Comparison of ENCODE assay signal across 22 cellular contexts in genomic region chr18:36377626-36378025, GRCh38.
"Had no signal": no experiment of that assay in that cellular context is flagged by ENCODE, and none has a peak within 500 bp of the region (broad histone marks: within the 10 kb centered on the region; RNA-seq: fewer than 3 reads in every experiment).

No MANE protein-coding gene starts in this region.

- H3K27me3 ChIP-seq: adrenal gland, esophagus squamous epithelium, gastrocnemius medialis, sigmoid colon had no signal

- H3K27ac Mint-ChIP-seq: activated naive CD8-positive, alpha-beta T cell; activated T-helper 2 cell treated with anti-CD3 and anti-CD28 coated beads, Interferon-gamma antibody, Interleukin-2, Interleukin-4, amounts not matched to agents 10 μg/mL and 5 μg/mL and 100 μg/mL, durations not matched to agents 14 hours and 24 hours and 36 hours; endodermal cell; memory B cell; stimulated activated naive B cell treated with anti-CD40 and anti-IgM and Interleukin-4, amounts not matched to agents 10 μg/mL and 1 μg/mL and 100 μg/mL, for 72 hours; T-helper 17 cell had no signal

- H3K4me3 ChIP-seq: adrenal gland, esophagus squamous epithelium, gastrocnemius medialis, sigmoid colon, smooth muscle cell had no signal

- H3K4me1 ChIP-seq: esophagus squamous epithelium, sigmoid colon had no signal

- H3K27ac ChIP-seq: adrenal gland, esophagus squamous epithelium, gastrocnemius medialis, sigmoid colon had no signal

- H3K36me3 Mint-ChIP-seq: activated naive CD8-positive, alpha-beta T cell; memory B cell; stimulated activated naive B cell treated with anti-CD40 and anti-IgM and Interleukin-4, amounts not matched to agents 10 μg/mL and 1 μg/mL and 100 μg/mL, for 72 hours had no signal

- H3K4me3 Mint-ChIP-seq: activated naive CD8-positive, alpha-beta T cell; activated T-cell treated with anti-CD3 and anti-CD28 coated beads, Interleukin-2, amount 50 U/mL, for 4 hours; endodermal cell; memory B cell; stimulated activated naive B cell treated with anti-CD40 and anti-IgM and Interleukin-4, amounts not matched to agents 10 μg/mL and 1 μg/mL and 100 μg/mL, for 72 hours; T-helper 17 cell had no signal

- H3K9me3 ChIP-seq: adrenal gland, esophagus squamous epithelium, gastrocnemius medialis, sigmoid colon had no signal

- H3K4me1 Mint-ChIP-seq: memory B cell; stimulated activated naive B cell treated with anti-CD40 and anti-IgM and Interleukin-4, amounts not matched to agents 10 μg/mL and 1 μg/mL and 100 μg/mL, for 72 hours had no signal

- H3K9me3 Mint-ChIP-seq: activated T-cell treated with anti-CD3 and anti-CD28 coated beads, Interleukin-2, amount 50 U/mL, for 4 hours; activated T-helper 2 cell treated with anti-CD3 and anti-CD28 coated beads, Interferon-gamma antibody, Interleukin-2, Interleukin-4, amounts not matched to agents 10 μg/mL and 5 μg/mL and 100 μg/mL, durations not matched to agents 14 hours and 24 hours and 36 hours; endodermal cell; memory B cell had no signal

- ATAC-seq: activated T-cell treated with anti-CD3 and anti-CD28 coated beads, Interleukin-2, amount 50 U/mL, for 4 hours; gastrocnemius medialis; left cardiac atrium; T-helper 17 cell had no signal

- DNase-seq: activated CD4-positive, alpha-beta T cell treated with anti-CD3 and anti-CD28 coated beads for 4 hours; activated CD4-positive, alpha-beta T cell treated with anti-CD3 and anti-CD28 coated beads, Interleukin-2, amount 50 U/mL, for 48 hours; activated CD4-positive, CD25-positive, alpha-beta regulatory T cell; activated CD8-positive, alpha-beta memory T cell treated with anti-CD3 and anti-CD28 coated beads, Interleukin-2, amount 50 U/mL, for 48 hours; activated naive CD4-positive, alpha-beta T cell; activated T-cell treated with anti-CD3 and anti-CD28 coated beads, Interleukin-2, amount 50 U/mL, for 4 hours; cortex of kidney; endodermal cell; esophagus squamous epithelium; gastrocnemius medialis; head of caudate nucleus; left cardiac atrium; posterior cingulate gyrus; sigmoid colon; stimulated activated CD4-positive, alpha-beta T cell treated with anti-CD3 and anti-CD28 coated beads, Interleukin-15, amount 100 ng/mL, for 24 hours; stimulated activated naive B cell treated with anti-CD40 and anti-IgM and Interleukin-4, amounts not matched to agents 10 μg/mL and 1 μg/mL and 100 μg/mL, for 72 hours; T-helper 17 cell had no signal

- H3K36me3 ChIP-seq: adrenal gland, esophagus squamous epithelium, gastrocnemius medialis, sigmoid colon had no signal
